In genomic region chr2:113138428-113139322, GRCh38 we compare ENCODE assay signal across 8 cellular contexts. TPM values are rescaled to one million over a fixed set of nuclear protein-coding genes. Genes with fewer than 3 reads are reported as not detected.
A peak's percentile ranks its signal among the peaks of the same experiment; 100 is the strongest.
DNase-seq lines count a peak whose midpoint lies in the region; ATAC-seq lines count a peak whose summit lies in the region.

No MANE protein-coding gene starts in this region.

- DNase-seq in DMS79 treated with DMSO at 0.1 percent for 48 hours (lab: John Stamatoyannopoulos, UW) (peak; percentile 66), NCI-H1092 (lab: John Stamatoyannopoulos, UW) (peak; percentile 18), T-cell (peak in 25 of 34 experiments; percentile 9 to 72 (median 42)), kidney glomerular epithelial cell (lab: John Stamatoyannopoulos, UW) (peak; percentile 60)
- peak; percentile 72 for DNase-seq in central memory CD4-positive, alpha-beta T cell
- peak; percentile 60 to 65 for DNase-seq in stimulated activated naive CD8-positive, alpha-beta T cell treated with anti-CD3 and anti-CD28 coated beads, Interleukin-15, amount 100 ng/mL, for 72 hours

- POLR2A ChIA-PET in T-cell (lab: Charles Lee): interaction anchor here (0.7 to 1.8 kb wide), 3 partner anchors 35 to 65 kb away, joined by 3 to 10 read pairs (median 3); partner anchors contain the start of gene PSD4 (in 1 of the 2)

- peaks cover 18 to 27% (median 18%) of the 10 kb centered on the region in 3 donors for H3K4me1 Mint-ChIP-seq in T-cell
- H3K4me1 Mint-ChIP-seq in stimulated activated naive CD8-positive, alpha-beta T cell treated with anti-CD3 and anti-CD28 coated beads, Interleukin-15, amount 100 ng/mL, for 72 hours: peaks cover 35% of the 10 kb centered on the region

- no peaks in the 10 kb centered on the region for H3K36me3 Mint-ChIP-seq in T-cell

- H3K27me3 Mint-ChIP-seq in T-cell: no peaks in the 10 kb centered on the region
- peaks cover 7% of the 10 kb centered on the region for H3K27me3 Mint-ChIP-seq in stimulated activated naive CD8-positive, alpha-beta T cell treated with anti-CD3 and anti-CD28 coated beads, Interleukin-15, amount 100 ng/mL, for 72 hours

- peak; percentile 60 for ATAC-seq in GM21786 (IDR thresholded peaks at IDR 0.05; ENCODE audit: unreplicated experiment)
- ATAC-seq in T-cell (replicated peaks in 1 of 4): peak; percentile 69 to 88 (median 76)
- ATAC-seq in stimulated activated naive CD8-positive, alpha-beta T cell treated with anti-CD3 and anti-CD28 coated beads, Interleukin-15, amount 100 ng/mL, for 72 hours: peak; percentile 81
- ATAC-seq in GM21528 (IDR thresholded peaks at IDR 0.05; ENCODE audit: low FRiP score, unreplicated experiment): no peak

- H3K27ac Mint-ChIP-seq in T-cell: peak overlapping the region; percentile 71 to 86
- peak overlapping the region; percentile 55 to 89 for H3K27ac Mint-ChIP-seq in stimulated activated naive CD8-positive, alpha-beta T cell treated with anti-CD3 and anti-CD28 coated beads, Interleukin-15, amount 100 ng/mL, for 72 hours

- CTCF ChIA-PET in T-cell (lab: Charles Lee): interaction anchor here (0.5 to 7.0 kb wide), 45 partner anchors 10 to 1084 kb away, joined by 3 to 99 read pairs (median 5); partner anchors contain the start of gene PSD4 (in 2 of the 2)

- H3K4me3 Mint-ChIP-seq in T-cell: peak overlapping the region; percentile 54 to 60 (median 54)
- H3K4me3 Mint-ChIP-seq in stimulated activated naive CD8-positive, alpha-beta T cell treated with anti-CD3 and anti-CD28 coated beads, Interleukin-15, amount 100 ng/mL, for 72 hours: peak overlapping the region; percentile 44 to 49

- no peaks in the 10 kb centered on the region for H3K9me3 Mint-ChIP-seq in T-cell
- no peaks in the 10 kb centered on the region for H3K9me3 Mint-ChIP-seq in stimulated activated naive CD8-positive, alpha-beta T cell treated with anti-CD3 and anti-CD28 coated beads, Interleukin-15, amount 100 ng/mL, for 72 hours

RNA-seq across cellular contexts. Expression of gene IL1RN, which starts 11.3 kb away (rescaled TPM):
- not detected for total RNA-seq in T-cell

RNA-seq across cellular contexts. Expression of gene PSD4, which starts 35.1 kb away (rescaled TPM):
- total RNA-seq in T-cell: 100 to 1,000 TPM; 145 to 217 (median 150) TPM

Comparison
In these comparisons a context has a peak if more than half of its experiments do, and no peak if none do; other contexts are left out.
1. DNase-seq: peak in every context shown above with its lines; median percentile 72 in central memory CD4-positive, alpha-beta T cell; 66 in DMS79 treated with DMSO at 0.1 percent for 48 hours; 62 in stimulated activated naive CD8-positive, alpha-beta T cell treated with anti-CD3 and anti-CD28 coated beads, Interleukin-15, amount 100 ng/mL, for 72 hours; 60 in kidney glomerular epithelial cell; 42 in T-cell; 18 in NCI-H1092.